Comparison of ENCODE assay signal across 8 cellular contexts in the genomic region with DNA sequence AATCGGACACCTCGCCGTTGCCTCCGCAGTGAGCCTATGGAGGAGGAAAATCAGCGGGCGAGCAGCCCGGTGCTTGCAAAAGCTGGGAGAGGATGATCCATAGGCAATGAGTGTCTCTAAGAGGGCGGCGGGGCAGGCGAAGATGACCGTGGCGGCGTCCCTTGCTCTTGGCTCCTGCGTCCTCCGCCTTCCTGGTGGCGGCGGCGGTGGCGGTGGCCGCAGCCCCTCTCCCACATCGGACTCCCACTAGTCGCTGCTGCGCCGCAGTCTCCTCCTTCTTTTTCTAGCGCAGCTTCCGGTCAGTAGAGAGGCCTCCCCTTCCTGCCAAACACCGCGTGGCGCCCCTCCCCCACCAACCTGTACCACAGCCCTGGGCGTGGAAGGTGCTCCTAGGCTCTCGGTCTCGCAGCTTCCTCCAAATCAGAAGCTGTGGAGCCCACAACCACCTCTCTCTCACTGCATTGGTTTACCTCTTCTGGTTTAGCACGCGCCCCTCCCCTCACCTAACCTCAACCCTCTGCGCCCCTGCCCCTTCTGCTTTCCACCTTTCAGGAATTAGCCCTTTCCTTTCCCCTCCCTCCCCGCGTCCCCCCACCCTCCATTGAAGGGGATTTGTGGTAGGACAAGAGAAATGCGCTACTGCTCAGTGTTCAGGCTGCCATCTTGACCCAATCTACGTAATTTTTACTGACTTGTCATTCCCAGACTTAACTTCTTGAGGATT. TPM values are rescaled to one million over a fixed set of nuclear protein-coding genes. Genes with fewer than 3 reads are reported as not detected.
DNase-seq lines count a peak whose midpoint lies in the region; ATAC-seq and TF ChIP-seq lines count a peak whose summit lies in the region.

A gene (minus strand): TSS at position 271 of the 724 bp plus-strand sequence. CDS start 594 bp downstream, outside the sequence.

- DNase-seq in NCI-H2196 (lab: John Stamatoyannopoulos, UW; ENCODE audit: unreplicated experiment) (peak; percentile 75), colonic mucosa (peak; percentile 90), kidney tubule cell (ENCODE audit: low spot score) (peak; percentile 88)
- DNase-seq in activated CD4-positive, alpha-beta T cell treated with anti-CD3 and anti-CD28 coated beads for 36 hours: peak; percentile 80
- DNase-seq in stimulated activated CD4-positive, alpha-beta T cell treated with anti-CD3 and anti-CD28 coated beads, Interleukin-12 subunit alpha, Interleukin-12 subunit beta, amount 100 ng/mL, for 48 hours (ENCODE audit: low read depth in 2 of 3, low spot score in 1 of 3): peak; percentile 56 to 65 (median 61)
- no peak for DNase-seq in NK-92 treated with Interleukin-12 subunit alpha and Interleukin-12 subunit beta, amount 100 ng/mL, for 24 hours (lab: John Stamatoyannopoulos, UW)

- POLR2A ChIA-PET in activated CD4-positive, alpha-beta T cell treated with anti-CD3 and anti-CD28 coated beads for 36 hours (lab: Charles Lee): no interaction called here

- no peaks in the 10 kb centered on the region for H3K4me1 ChIP-seq in colonic mucosa

- peak within 1 kb of the TSS; percentile 44 to 71 for H3K9ac ChIP-seq in colonic mucosa (ENCODE audit: low read depth in 2 of 2, low read length in 2 of 2)

- H3K27me3 Mint-ChIP-seq in activated CD4-positive, alpha-beta T cell treated with anti-CD3 and anti-CD28 coated beads for 36 hours: no peaks in the 10 kb centered on the region

- H3K36me3 Mint-ChIP-seq in activated CD4-positive, alpha-beta T cell treated with anti-CD3 and anti-CD28 coated beads for 36 hours (ENCODE audit: low read depth): peaks cover 17% of the 10 kb centered on the region

- H3K9me3 ChIP-seq in colonic mucosa: no peaks in the 10 kb centered on the region

- no peaks in the 10 kb centered on the region for H3K9me3 Mint-ChIP-seq in activated CD4-positive, alpha-beta T cell treated with anti-CD3 and anti-CD28 coated beads for 36 hours (ENCODE audit: low read depth)

- H3K36me3 ChIP-seq in colonic mucosa: no peaks in the 10 kb centered on the region

- H3K4me1 Mint-ChIP-seq in activated CD4-positive, alpha-beta T cell treated with anti-CD3 and anti-CD28 coated beads for 36 hours: peaks cover 30% of the 10 kb centered on the region

- peak within 1 kb of the TSS; percentile 92 for H3K27ac Mint-ChIP-seq in activated CD4-positive, alpha-beta T cell treated with anti-CD3 and anti-CD28 coated beads for 36 hours

- ATAC-seq in GM18511 (IDR thresholded peaks at IDR 0.05; ENCODE audit: unreplicated experiment) (peak; percentile 97), HG02885 (IDR thresholded peaks at IDR 0.05; ENCODE audit: poor library complexity, unreplicated experiment) (peak; percentile 98)
- peak; percentile 95 for ATAC-seq in activated CD4-positive, alpha-beta T cell treated with anti-CD3 and anti-CD28 coated beads for 36 hours

- peak within 1 kb of the TSS; percentile 72 for H3K4me3 ChIP-seq in colonic mucosa

- H3K4me3 Mint-ChIP-seq in activated CD4-positive, alpha-beta T cell treated with anti-CD3 and anti-CD28 coated beads for 36 hours: peak within 1 kb of the TSS; percentile 84

- intact Hi-C loops in activated CD4-positive, alpha-beta T cell treated with anti-CD3 and anti-CD28 coated beads for 36 hours (cut with DNase I, micrococcal nuclease): loop anchor here (5.0 to 10.0 kb wide), 3 partner anchors 431 to 599 kb away; a partner anchor contains a TSS
- intact Hi-C loops in colonic mucosa (cut with DNase I): no loop called here

- CTCF ChIA-PET in activated CD4-positive, alpha-beta T cell treated with anti-CD3 and anti-CD28 coated beads for 36 hours (lab: Charles Lee): no interaction called here

- H3K27me3 ChIP-seq in colonic mucosa: no peaks in the 10 kb centered on the region

- TF ChIP-seq CTCF in colonic mucosa (IDR thresholded peaks at IDR 0.05): no peak

- H3K27ac ChIP-seq in colonic mucosa: peak within 1 kb of the TSS; percentile 36

RNA-seq across cellular contexts. Expression of the gene that starts here (rescaled TPM):
- total RNA-seq in activated CD4-positive, alpha-beta T cell treated with anti-CD3 and anti-CD28 coated beads for 36 hours: 1 to 10 TPM; 7.7 to 10.0 TPM
- 1 to 10 TPM; 5.7 to 6.9 TPM for total RNA-seq in colonic mucosa
